Comparison of ENCODE assay signal across 27 cellular contexts in genomic region chr3:184772667-184773272, GRCh38. TPM values are rescaled to one million over a fixed set of nuclear protein-coding genes. Genes with fewer than 3 reads are reported as not detected.
A peak's percentile ranks its signal among the peaks of the same experiment; 100 is the strongest.
DNase-seq lines count a peak whose midpoint lies in the region; ATAC-seq and TF ChIP-seq lines count a peak whose summit lies in the region.
"Had no signal": no experiment of that assay in that cellular context is flagged by ENCODE, and none has a peak within 500 bp of the region (broad histone marks: within the 10 kb centered on the region; RNA-seq: fewer than 3 reads in every experiment).

No MANE protein-coding gene starts in this region.

- in situ Hi-C loops in GM13977 (cut with MboI; ENCODE audit: low pct_unique_long_range_greater_than_20kb, low sequenced_read_pairs, unreplicated experiment): no loop called here

- no peak overlapping the region for H3K4me3 Mint-ChIP-seq in nephron progenitor cell
- H3K4me3 Mint-ChIP-seq: activated T-helper 17 cell treated with anti-CD3 and anti-CD28 coated beads, Interleukin-2, amount 50 U/mL, for 72 hours; CD4-positive, CD25-positive, alpha-beta regulatory T cell; immature natural killer cell; naive B cell; stimulated activated naive B cell treated with anti-CD40 and anti-IgM and Interleukin-4, amounts not matched to agents 10 μg/mL and 1 μg/mL and 100 μg/mL, for 72 hours had no signal

- no peak for TF ChIP-seq POLR2A in esophagus muscularis mucosa (IDR thresholded peaks at IDR 0.05; ENCODE audit: low read depth)
- TF ChIP-seq POLR2A in uterus (IDR thresholded peaks at IDR 0.05): no peak

- 81% methylated on average over 8 of the region's 8 CpGs for whole genome bisulfite sequencing in esophagus muscularis mucosa

- H3K4me3 ChIP-seq in cardiac muscle cell: no peak overlapping the region
- no peak overlapping the region for H3K4me3 ChIP-seq in esophagus muscularis mucosa
- no peak overlapping the region for H3K4me3 ChIP-seq in uterus
- H3K4me3 ChIP-seq: Peyer's patch had no signal

- ATAC-seq in left ventricle myocardium superior: no peak
- ATAC-seq: activated T-helper 17 cell treated with anti-CD3 and anti-CD28 coated beads, Interleukin-2, amount 50 U/mL, for 72 hours; left colon; stimulated activated naive B cell treated with anti-CD40 and anti-IgM and Interleukin-4, amounts not matched to agents 10 μg/mL and 1 μg/mL and 100 μg/mL, for 72 hours had no signal

- peaks cover 17% of the 10 kb centered on the region for H3K27me3 Mint-ChIP-seq in nephron progenitor cell (ENCODE audit: low read depth, poor library complexity)

- H3K27me3 ChIP-seq in cardiac muscle cell (no peaks in the 10 kb centered on the region), esophagus muscularis mucosa (peaks cover 0 to 17% (median 0%) of the 10 kb centered on the region in 4 donors), uterus (no peaks in the 10 kb centered on the region)
- H3K27me3 ChIP-seq: Peyer's patch, testis had no signal

- H3K9me3 ChIP-seq in cardiac muscle cell (ENCODE audit: low read depth): no peaks in the 10 kb centered on the region
- no peaks in the 10 kb centered on the region for H3K9me3 ChIP-seq in esophagus muscularis mucosa
- no peaks in the 10 kb centered on the region for H3K9me3 ChIP-seq in uterus
- H3K9me3 ChIP-seq: Peyer's patch, testis had no signal

- H3K9me3 Mint-ChIP-seq in nephron progenitor cell: no peaks in the 10 kb centered on the region
- H3K9me3 Mint-ChIP-seq: activated T-helper 17 cell treated with anti-CD3 and anti-CD28 coated beads, Interleukin-2, amount 50 U/mL, for 72 hours; immature natural killer cell; naive B cell; stimulated activated naive B cell treated with anti-CD40 and anti-IgM and Interleukin-4, amounts not matched to agents 10 μg/mL and 1 μg/mL and 100 μg/mL, for 72 hours had no signal

- H3K36me3 Mint-ChIP-seq in nephron progenitor cell (ENCODE audit: low read depth): no peaks in the 10 kb centered on the region
- H3K36me3 Mint-ChIP-seq: brain; CD4-positive, CD25-positive, alpha-beta regulatory T cell; immature natural killer cell; naive B cell; stimulated activated naive B cell treated with anti-CD40 and anti-IgM and Interleukin-4, amounts not matched to agents 10 μg/mL and 1 μg/mL and 100 μg/mL, for 72 hours had no signal

- DNase-seq in cardiac muscle cell (ENCODE audit: low read depth in 1 of 2, low spot score in 1 of 2) (no peak), left ventricle myocardium superior (no peak), esophagus muscularis mucosa (ENCODE audit: extremely low spot score) (no peak), nephron progenitor cell (no peak), uterus (peak in 1 of 2 donors; percentile 36), cortex of kidney (lab: John Stamatoyannopoulos, UW) (no peak), Kasumi-1 (lab: John Stamatoyannopoulos, UW) (no peak), GM13977 (ENCODE audit: low spot score) (no peak)
- DNase-seq: activated CD4-positive, alpha-beta T cell treated with anti-CD3 and anti-CD28 coated beads for 4 hours; activated naive CD4-positive, alpha-beta T cell treated with anti-CD3 and anti-CD28 coated beads, Interleukin-2, amount 50 U/mL, for 16 hours; CD4-positive, CD25-positive, alpha-beta regulatory T cell; immature natural killer cell; left colon; MM.1S; naive B cell; NCI-H1105 treated with DMSO at 0.1 percent for 48 hours; NCI-H187 treated with DMSO at 0.1 percent for 48 hours; NCI-H2227 treated with DMSO at 0.1 percent for 48 hours; Peyer's patch; stimulated activated naive B cell treated with anti-CD40 and anti-IgM and Interleukin-4, amounts not matched to agents 10 μg/mL and 1 μg/mL and 100 μg/mL, for 72 hours; T-helper 9 cell had no signal

- H3K4me1 Mint-ChIP-seq in nephron progenitor cell: peaks cover 81% of the 10 kb centered on the region
- H3K4me1 Mint-ChIP-seq: immature natural killer cell had no signal

- H3K36me3 ChIP-seq in cardiac muscle cell: no peaks in the 10 kb centered on the region
- no peaks in the 10 kb centered on the region for H3K36me3 ChIP-seq in esophagus muscularis mucosa
- H3K36me3 ChIP-seq in uterus: no peaks in the 10 kb centered on the region
- H3K36me3 ChIP-seq: Peyer's patch had no signal

- intact Hi-C loops in left ventricle myocardium superior (cut with micrococcal nuclease) (no loop called here), esophagus muscularis mucosa (cut with DNase I) (no loop called here), uterus (cut with DNase I; ENCODE audit: low total_unique reads) (no loop called here)

- peak overlapping the region; percentile 90 for H3K27ac Mint-ChIP-seq in nephron progenitor cell
- H3K27ac Mint-ChIP-seq: activated T-helper 17 cell treated with anti-CD3 and anti-CD28 coated beads, Interleukin-2, amount 50 U/mL, for 72 hours; immature natural killer cell; stimulated activated naive B cell treated with anti-CD40 and anti-IgM and Interleukin-4, amounts not matched to agents 10 μg/mL and 1 μg/mL and 100 μg/mL, for 72 hours had no signal

- TF ChIP-seq EP300 in esophagus muscularis mucosa (IDR thresholded peaks at IDR 0.05): no peak

- TF ChIP-seq CTCF in cardiac muscle cell (IDR thresholded peaks at IDR 0.05; ENCODE audit: low read depth, low read length): no peak
- TF ChIP-seq CTCF in esophagus muscularis mucosa (IDR thresholded peaks at IDR 0.05): no peak
- TF ChIP-seq CTCF in nephron progenitor cell (IDR thresholded peaks at IDR 0.05): no peak
- TF ChIP-seq CTCF in uterus (IDR thresholded peaks at IDR 0.05): no peak
- TF ChIP-seq CTCF in GM13977 (IDR thresholded peaks at IDR 0.05; ENCODE audit: extremely low read depth, insufficient read depth, missing control alignments): no peak

- H3K27ac ChIP-seq in cardiac muscle cell (peak overlapping the region; percentile 93), esophagus muscularis mucosa (replicated peaks in 1 of 4) (peak overlapping the region in 3 of 4 donors; percentile 60 to 70 (median 65)), uterus (peak overlapping the region; percentile 75 to 82)
- H3K27ac ChIP-seq: HL-60, KMS-11, Peyer's patch, testis, VCaP had no signal

- H3K4me1 ChIP-seq in cardiac muscle cell (ENCODE audit: low read depth): peaks cover 35% of the 10 kb centered on the region
- H3K4me1 ChIP-seq in esophagus muscularis mucosa: peaks cover 0 to 13% (median 9%) of the 10 kb centered on the region in 4 donors
- H3K4me1 ChIP-seq in uterus: peaks cover 0 to 3% of the 10 kb centered on the region in 2 donors
- H3K4me1 ChIP-seq: Peyer's patch, testis had no signal

RNA-seq across cellular contexts. Expression of gene VPS8, which starts 39.2 kb away (rescaled TPM):
- total RNA-seq in cardiac muscle cell (45.3 and 47.1 TPM in 2 replicates), left ventricle myocardium superior (60.1 TPM), esophagus muscularis mucosa (10 to 100 TPM; 31.0 to 39.0 (median 32.6) TPM), uterus (100 to 1,000 TPM in 3 of 4 donors, 10 to 100 TPM in 1; 76.5 to 281 (median 163) TPM)
- 41.2 and 61.5 TPM in 2 replicates for polyA plus RNA-seq in cardiac muscle cell
